ENCODE assay signal across 24 cellular contexts in the genomic region with DNA sequence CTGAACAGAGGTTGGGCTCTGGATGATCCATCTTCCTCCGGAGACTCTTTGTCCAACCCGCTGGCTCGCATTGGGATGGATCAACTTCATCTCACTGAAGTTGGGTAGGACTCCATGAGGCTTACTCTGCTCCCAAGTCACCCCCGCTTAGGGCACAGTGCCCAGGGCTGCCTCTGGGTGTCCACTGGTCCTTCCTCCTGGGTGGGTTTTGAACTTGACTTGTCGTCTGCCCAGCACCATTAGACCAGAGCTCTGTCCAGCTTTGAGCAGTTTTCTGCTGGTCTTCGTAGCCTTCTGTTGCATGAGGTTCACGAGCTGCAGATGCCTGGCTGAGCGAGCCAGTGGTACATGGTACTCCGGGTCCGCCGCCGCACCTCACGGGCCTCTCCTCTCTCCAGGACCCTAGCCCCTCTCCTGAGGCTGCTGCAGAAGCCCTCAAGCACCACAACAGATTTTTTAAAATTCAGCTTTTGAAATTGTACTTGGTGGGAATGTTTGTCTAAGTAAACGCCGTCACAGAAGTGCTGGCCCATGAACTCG.
"Had no signal": no experiment of that assay in that cellular context is flagged by ENCODE, and none has a peak within 500 bp of the region (broad histone marks: within the 10 kb centered on the region; RNA-seq: fewer than 3 reads in every experiment).

No MANE protein-coding gene starts in this region.

- H2AFZ ChIP-seq: neural progenitor cell, parathyroid adenoma had no signal

- H3K4me3 ChIP-seq: left lung, lung, neural progenitor cell, psoas muscle, right lobe of liver, skin epidermis, stomach, testis, thyroid gland, transverse colon, upper lobe of right lung had no signal

- H3K4me1 ChIP-seq: parathyroid adenoma, psoas muscle, right lobe of liver had no signal

- H3K36me3 ChIP-seq: left lung, neural progenitor cell, right lobe of liver, stomach, thyroid gland, transverse colon, upper lobe of right lung had no signal

- H3K4me2 ChIP-seq: neural progenitor cell had no signal

- H3K9me3 ChIP-seq: left lung, psoas muscle, right lobe of liver, stomach, testis, thyroid gland, transverse colon, upper lobe of right lung had no signal

- H3K27ac ChIP-seq: left lung, neural progenitor cell, parathyroid adenoma, psoas muscle, right lobe of liver, skin epidermis, stomach, testis, thyroid gland, transverse colon, upper lobe of right lung had no signal

- ATAC-seq: left colon; left lung; natural killer cell; psoas muscle; right lobe of liver; stimulated activated naive B cell treated with anti-CD40 and anti-IgM and Interleukin-4, amounts not matched to agents 10 μg/mL and 1 μg/mL and 100 μg/mL, for 72 hours; stimulated activated naive CD8-positive, alpha-beta T cell treated with anti-CD3 and anti-CD28 coated beads, Interleukin-15, Interleukin-2, amounts not matched to agents 100 U/mL and 50 U/mL, for 24 hours; upper lobe of right lung had no signal

- H3K27me3 ChIP-seq: neural progenitor cell, right lobe of liver, testis, thyroid gland, transverse colon had no signal

- DNase-seq: hippocampal formation; kidney glomerular epithelial cell; left colon; naive B cell; natural killer cell; nephron progenitor cell; psoas muscle; right lobe of liver; stimulated activated CD4-positive, alpha-beta T cell treated with anti-CD3 and anti-CD28 coated beads, Interleukin-12 subunit alpha, Interleukin-12 subunit beta, amount 100 ng/mL, for 4 hours; stimulated activated CD4-positive, alpha-beta T cell treated with anti-CD3 and anti-CD28 coated beads, Interleukin-15, amount 100 ng/mL, for 24 hours; stimulated activated CD4-positive, alpha-beta T cell treated with anti-CD3 and anti-CD28 coated beads, Interleukin-2, amount 100 ng/mL, for 24 hours; stimulated activated CD4-positive, alpha-beta T cell treated with anti-CD3 and anti-CD28 coated beads, Interleukin-4, amount 100 ng/mL, for 1 hour; stimulated activated naive B cell treated with anti-CD40 and anti-IgM and Interleukin-4, amounts not matched to agents 10 μg/mL and 1 μg/mL and 100 μg/mL, for 72 hours; stimulated activated naive CD8-positive, alpha-beta T cell treated with anti-CD3 and anti-CD28 coated beads, Interleukin-15, Interleukin-2, amounts not matched to agents 100 U/mL and 50 U/mL, for 24 hours; stomach; testis; thyroid gland; transverse colon; upper lobe of right lung had no signal

- H3K9ac ChIP-seq: neural progenitor cell, parathyroid adenoma had no signal
